8 cellular contexts compared by ENCODE assay signal in the genomic region with DNA sequence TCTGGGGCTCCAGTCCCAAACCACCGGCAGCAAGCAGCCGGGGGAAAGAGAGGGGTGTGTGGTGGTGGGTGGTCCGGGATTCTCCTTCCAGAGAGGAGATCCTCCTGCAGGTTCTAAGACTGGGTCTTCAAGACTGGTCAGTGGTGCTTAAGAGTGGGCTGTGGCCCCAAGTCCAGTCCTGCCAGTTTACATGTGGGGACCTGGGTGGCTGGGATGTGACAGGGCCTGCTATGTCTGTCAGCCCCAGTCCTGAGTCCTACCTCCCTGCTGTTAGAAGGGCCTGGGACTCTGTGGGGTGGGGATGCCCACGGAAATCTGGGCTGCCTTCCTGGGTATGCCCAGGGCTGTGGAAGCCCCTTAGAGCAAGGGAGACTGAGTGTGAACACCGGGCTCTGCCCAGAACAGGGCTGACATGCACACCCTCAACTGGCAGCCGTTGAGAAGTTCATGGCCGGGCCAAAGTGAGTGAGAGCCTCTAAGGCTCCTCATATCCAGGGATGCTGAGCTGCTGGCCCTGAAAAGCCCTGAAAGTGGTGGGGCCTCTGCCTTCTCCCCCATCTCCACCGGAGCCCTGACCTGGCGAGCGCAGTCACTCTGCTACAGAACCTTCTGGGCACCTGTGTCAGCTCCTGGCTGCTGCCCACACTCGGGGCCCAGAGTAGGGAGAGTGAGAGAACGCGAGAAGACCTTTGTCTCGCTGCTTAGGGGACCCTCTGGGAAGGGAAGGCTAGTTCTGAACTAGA. TPM values are rescaled to one million over a fixed set of nuclear protein-coding genes. Genes with fewer than 3 reads are reported as not detected.
DNase-seq lines count a peak whose midpoint lies in the region; ATAC-seq, FAIRE-seq and TF ChIP-seq lines count a peak whose summit lies in the region.

No MANE protein-coding gene starts in this region.

- H3K79me2 ChIP-seq in GM12878 (ENCODE audit: control insufficient read depth, insufficient read depth, low read length): peaks cover 6% of the 10 kb centered on the region

- H3K4me3 Mint-ChIP-seq in activated T-cell treated with anti-CD3 and anti-CD28 coated beads, Interleukin-2, amount 50 U/mL, for 72 hours: peak overlapping the region; percentile 82 to 87

- CTCF ChIA-PET in GM12878 (lab: Yijun Ruan, JAX): interaction anchor here (1.1 to 1.2 kb wide), 2 partner anchors 11 to 13 kb away, joined by 3 to 6 read pairs; no protein-coding TSS in a partner anchor

- SMC1A ChIA-PET in GM12878 (lab: Charles Lee; ENCODE audit: uncharacterized antibody, unreplicated experiment): no interaction called here

- H3K27ac ChIP-seq in GM12878 (ENCODE audit: control insufficient read depth, insufficient read depth) (no peak overlapping the region), tibial artery (peak overlapping the region; percentile 90 to 96)

- H3K4me2 ChIP-seq in GM12878 (ENCODE audit: control insufficient read depth, insufficient read depth): peak overlapping the region; percentile 84

- H3K27me3 ChIP-seq in GM12878 (replicated peaks in 1 of 2; ENCODE audit: control insufficient read depth in 2 of 2, insufficient read depth in 2 of 2, low read length in 1 of 2): no peaks in the 10 kb centered on the region
- no peaks in the 10 kb centered on the region for H3K27me3 ChIP-seq in tibial artery

- H3K4me1 ChIP-seq in GM12878 (ENCODE audit: control insufficient read depth, insufficient read depth, low read length) (peaks cover 11% of the 10 kb centered on the region), tibial artery (peaks cover 0 to 66% (median 48%) of the 10 kb centered on the region in 4 donors)

- FAIRE-seq in GM12878 (lab: Jason Lieb, UNC): no peak

- no peaks in the 10 kb centered on the region for H4K20me1 ChIP-seq in GM12878 (ENCODE audit: control insufficient read depth, insufficient read depth)

- in situ Hi-C loops in GM12878 (cut with MboI): no loop called here

- H2AFZ ChIP-seq in GM12878 (ENCODE audit: control insufficient read depth, low read depth, low read length): no peak overlapping the region

- H3K27me3 Mint-ChIP-seq in activated T-cell treated with anti-CD3 and anti-CD28 coated beads, Interleukin-2, amount 50 U/mL, for 72 hours (ENCODE audit: low read depth): no peaks in the 10 kb centered on the region

- no peak for TF ChIP-seq RAD21 in GM12878 (IDR thresholded peaks at IDR 0.05; ENCODE audit: insufficient read depth, low read depth, low read length)

- POLR2A ChIA-PET in GM12878 (lab: Charles Lee): interaction anchor here (0.6 kb wide), 1 partner anchor 33 kb away, joined by 10 read pairs; no protein-coding TSS in a partner anchor

- TF ChIP-seq POLR2A in GM12878 (IDR thresholded peaks at IDR 0.05; ENCODE audit: low read depth, low read length): no peak

- RAD21 ChIA-PET in GM12878 (lab: Charles Lee; ENCODE audit: unreplicated experiment): no interaction called here

- no peak for ATAC-seq in activated T-cell treated with anti-CD3 and anti-CD28 coated beads, Interleukin-2, amount 50 U/mL, for 72 hours (replicated peaks in 1 of 2)
- ATAC-seq in GM12878: peak; percentile 25
- peak; percentile 6 for ATAC-seq in left lobe of liver
- no peak for ATAC-seq in HG03135 (IDR thresholded peaks at IDR 0.05; ENCODE audit: unreplicated experiment)

- no peaks in the 10 kb centered on the region for H3K9me3 ChIP-seq in GM12878 (replicated peaks; ENCODE audit: control insufficient read depth, insufficient read depth, low read length)
- H3K9me3 ChIP-seq in tibial artery: no peaks in the 10 kb centered on the region

- no peaks in the 10 kb centered on the region for H3K9me3 Mint-ChIP-seq in activated T-cell treated with anti-CD3 and anti-CD28 coated beads, Interleukin-2, amount 50 U/mL, for 72 hours

- intact Hi-C loops in GM12878 (cut with micrococcal nuclease; ENCODE audit: unreplicated experiment): no loop called here
- intact Hi-C loops in tibial artery (cut with DNase I; ENCODE audit: low total_unique reads): no loop called here

- H3K9ac ChIP-seq in GM12878 (ENCODE audit: control insufficient read depth, insufficient read depth, low read length): peak overlapping the region; percentile 74

- TF ChIP-seq EP300 in GM12878 (IDR thresholded peaks at IDR 0.05; ENCODE audit: borderline replicate concordance in 1 of 2, control insufficient read depth in 1 of 2, low read depth in 2 of 2, low read length in 2 of 2): no peak

- no peak for DNase-seq in activated T-cell treated with anti-CD3 and anti-CD28 coated beads, Interleukin-2, amount 50 U/mL, for 72 hours
- DNase-seq in activated T-cell treated with anti-CD3 and anti-CD28 coated beads, Interleukin-2, amount 50 U/mL, for 48 hours: no peak
- no peak for DNase-seq in GM12878 (ENCODE audit: low read depth, low spot score)
- DNase-seq in left lobe of liver (ENCODE audit: low spot score): peak; percentile 45
- peak in 1 of 2 donors; percentile 64 for DNase-seq in tibial artery
- no peak for DNase-seq in NCI-H526 treated with DMSO at 0.1 percent for 48 hours (lab: John Stamatoyannopoulos, UW)
- DNase-seq in GM10266 (ENCODE audit: extremely low spot score): no peak

- TF ChIP-seq CTCF in GM12878 (IDR thresholded peaks at IDR 0.05 in 2 of 3, conservative IDR thresholded peaks at IDR 0.05 in 1 of 3; ENCODE audit: control insufficient read depth in 2 of 3, extremely low read depth in 1 of 3, insufficient read depth in 1 of 3, low read depth in 3 of 3, low read length in 3 of 3): no peak
- TF ChIP-seq CTCF in tibial artery (IDR thresholded peaks at IDR 0.05): no peak
- no peak for TF ChIP-seq CTCF in GM10266 (IDR thresholded peaks at IDR 0.05; ENCODE audit: control insufficient read depth, insufficient read depth, low read depth, missing control alignments)

- H3K36me3 Mint-ChIP-seq in activated T-cell treated with anti-CD3 and anti-CD28 coated beads, Interleukin-2, amount 50 U/mL, for 72 hours (ENCODE audit: insufficient read depth in 2 of 2): peaks cover 0 to 2% of the 10 kb centered on the region in 2 donors

- H3K4me1 Mint-ChIP-seq in activated T-cell treated with anti-CD3 and anti-CD28 coated beads, Interleukin-2, amount 50 U/mL, for 72 hours (ENCODE audit: low read depth): peaks cover 33% of the 10 kb centered on the region

- BruUV-seq in GM12878 (replicated peaks; lab: Mats Ljungman, UMichigan): TSS peak; percentile 41

- peak overlapping the region; percentile 68 for H3K4me3 ChIP-seq in GM12878
- peak overlapping the region; percentile 73 to 84 for H3K4me3 ChIP-seq in tibial artery

- H3K27ac Mint-ChIP-seq in activated T-cell treated with anti-CD3 and anti-CD28 coated beads, Interleukin-2, amount 50 U/mL, for 72 hours: peak overlapping the region; percentile 22

- 91% methylated on average over 14 of the region's 14 CpGs for WGBS in GM12878 (ENCODE audit: insufficient coverage, insufficient replicate concordance, low lambda C conversion rate, missing lambda C conversion rate)

- no peaks in the 10 kb centered on the region for H3K36me3 ChIP-seq in GM12878 (ENCODE audit: control insufficient read depth in 2 of 2, insufficient read depth in 2 of 2, low read length in 1 of 2)
- no peaks in the 10 kb centered on the region for H3K36me3 ChIP-seq in tibial artery

TF ChIP-seq in GM12878, 131 proteins besides CTCF, POLR2A, EP300 and RAD21 (continues in another document):
- TF ChIP-seq, protein P1, sequence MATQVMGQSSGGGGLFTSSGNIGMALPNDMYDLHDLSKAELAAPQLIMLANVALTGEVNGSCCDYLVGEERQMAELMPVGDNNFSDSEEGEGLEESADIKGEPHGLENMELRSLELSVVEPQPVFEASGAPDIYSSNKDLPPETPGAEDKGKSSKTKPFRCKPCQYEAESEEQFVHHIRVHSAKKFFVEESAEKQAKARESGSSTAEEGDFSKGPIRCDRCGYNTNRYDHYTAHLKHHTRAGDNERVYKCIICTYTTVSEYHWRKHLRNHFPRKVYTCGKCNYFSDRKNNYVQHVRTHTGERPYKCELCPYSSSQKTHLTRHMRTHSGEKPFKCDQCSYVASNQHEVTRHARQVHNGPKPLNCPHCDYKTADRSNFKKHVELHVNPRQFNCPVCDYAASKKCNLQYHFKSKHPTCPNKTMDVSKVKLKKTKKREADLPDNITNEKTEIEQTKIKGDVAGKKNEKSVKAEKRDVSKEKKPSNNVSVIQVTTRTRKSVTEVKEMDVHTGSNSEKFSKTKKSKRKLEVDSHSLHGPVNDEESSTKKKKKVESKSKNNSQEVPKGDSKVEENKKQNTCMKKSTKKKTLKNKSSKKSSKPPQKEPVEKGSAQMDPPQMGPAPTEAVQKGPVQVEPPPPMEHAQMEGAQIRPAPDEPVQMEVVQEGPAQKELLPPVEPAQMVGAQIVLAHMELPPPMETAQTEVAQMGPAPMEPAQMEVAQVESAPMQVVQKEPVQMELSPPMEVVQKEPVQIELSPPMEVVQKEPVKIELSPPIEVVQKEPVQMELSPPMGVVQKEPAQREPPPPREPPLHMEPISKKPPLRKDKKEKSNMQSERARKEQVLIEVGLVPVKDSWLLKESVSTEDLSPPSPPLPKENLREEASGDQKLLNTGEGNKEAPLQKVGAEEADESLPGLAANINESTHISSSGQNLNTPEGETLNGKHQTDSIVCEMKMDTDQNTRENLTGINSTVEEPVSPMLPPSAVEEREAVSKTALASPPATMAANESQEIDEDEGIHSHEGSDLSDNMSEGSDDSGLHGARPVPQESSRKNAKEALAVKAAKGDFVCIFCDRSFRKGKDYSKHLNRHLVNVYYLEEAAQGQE (IDR thresholded peaks at IDR 0.05; ENCODE audit: low read depth, low read length): no peak
- TF ChIP-seq DPF2 (IDR thresholded peaks at IDR 0.05) (no peak), IRF4 (IDR thresholded peaks at IDR 0.05; ENCODE audit: low read depth, low read length) (no peak), SMAD5 (IDR thresholded peaks at IDR 0.05; ENCODE audit: low read depth) (no peak), STAT3 (IDR thresholded peaks at IDR 0.05; ENCODE audit: low read depth, low read length) (no peak)

RNA-seq across cellular contexts. Expression of a gene that starts 1.7 kb away (rescaled TPM):
- total RNA-seq in activated T-cell treated with anti-CD3 and anti-CD28 coated beads, Interleukin-2, amount 50 U/mL, for 72 hours: 10 to 100 TPM; 23.3 to 27.6 TPM
- total RNA-seq in GM12878 (2013; cell fraction: nucleolus; rRNA removed): 8.7 and 9.9 TPM in 2 replicates
- total RNA-seq in GM12878 (2014; rRNA removed) (8.1 and 8.9 TPM in 2 replicates), GM12878 (2014; rRNA removed; fragmentation: Illumina TruSeq; extraction: Trizol) (5.1 and 5.2 TPM in 2 replicates), GM12878 (2021) (13.3 TPM in 2 replicates), left lobe of liver (7.3 TPM)
- polyA plus RNA-seq in GM12878 (2011; ENCODE audit: low read depth): 2.6 TPM
- polyA plus RNA-seq in GM12878 (2011; rRNA removed) (4.4 and 5.8 TPM in 2 replicates), GM12878 (2014; fragmentation: Illumina TruSeq; extraction: Trizol) (6.0 and 8.0 TPM in 2 replicates), GM12878 (2014; fragmentation: Nextera tagmentation; extraction: Ambion mirVana) (under 1 TPM; 0.34 to 0.68 TPM), GM12878 (2014; rRNA removed) (8.6 and 10.3 TPM in 2 replicates), GM12878 (2016; fragmentation: Nextera tagmentation; extraction: Ambion mirVana) (1 to 10 TPM; 1.9 to 2.2 TPM)
- 3.6 and 3.7 TPM in 2 replicates for polyA plus RNA-seq in GM12878 (2011; cell fraction: cytosol; rRNA removed)
- 13.5 and 18.8 TPM in 2 replicates for polyA plus RNA-seq in GM12878 (2011; cell fraction: nucleus; rRNA removed)
- polyA plus RNA-seq in GM12878 (2012): 5.9 and 6.6 TPM in 2 replicates
- 3.4 and 4.0 TPM in 2 replicates for polyA minus RNA-seq in GM12878 (2011; rRNA and poly(A)+ RNA removed)
- polyA minus RNA-seq in GM12878 (2011; cell fraction: cytosol; rRNA and poly(A)+ RNA removed): 3.1 and 3.2 TPM in 2 replicates
- polyA minus RNA-seq in GM12878 (2011; cell fraction: nucleus; rRNA and poly(A)+ RNA removed): 3.3 and 4.9 TPM in 2 replicates

Comparison
In these comparisons a context has a peak if more than half of its experiments do, and no peak if none do; other contexts are left out.
1. ATAC-seq: peak in GM12878 (single experiment) and left lobe of liver (single experiment); none in activated T-cell treated with anti-CD3 and anti-CD28 coated beads, Interleukin-2, amount 50 U/mL, for 72 hours (0 of 2) and HG03135 (single experiment).